22 cellular contexts compared by ENCODE assay signal in the genomic region with DNA sequence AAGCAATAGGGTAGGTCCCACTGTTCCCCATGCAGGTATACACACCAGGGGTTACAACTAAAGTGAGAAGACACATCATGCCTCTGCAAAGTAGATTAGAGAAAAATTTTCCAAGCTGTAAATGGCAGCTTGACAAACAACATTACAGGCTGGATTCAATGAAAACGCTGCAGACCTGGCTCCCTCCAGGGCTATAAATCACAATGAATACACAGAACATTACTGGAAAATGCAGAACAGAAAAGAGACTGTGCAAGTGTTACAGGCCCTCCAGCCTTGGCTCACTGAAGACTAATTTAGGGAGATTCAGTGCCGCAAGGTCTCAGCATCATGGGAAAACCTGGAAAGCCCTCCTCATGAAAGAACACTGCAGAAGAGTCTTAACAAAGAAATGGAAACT.
DNase-seq lines count a peak whose midpoint lies in the region; TF ChIP-seq lines count a peak whose summit lies in the region.
"Had no signal": no experiment of that assay in that cellular context is flagged by ENCODE, and none has a peak within 500 bp of the region (broad histone marks: within the 10 kb centered on the region; RNA-seq: fewer than 3 reads in every experiment).

No MANE protein-coding gene starts in this region.

- no peaks in the 10 kb centered on the region for H3K4me1 Mint-ChIP-seq in Caco-2 (ENCODE audit: low read depth, unreplicated experiment)
- H3K4me1 Mint-ChIP-seq: CD14-positive monocyte, H9 had no signal

- H3K4me3 ChIP-seq in hepatocyte, result no peak overlapping the region
- H3K4me3 ChIP-seq in Caco-2 (ENCODE audit: low read depth, low read length), result no peak overlapping the region
- H3K4me3 ChIP-seq in BE2C (ENCODE audit: low read depth, low read length), result no peak overlapping the region
- H3K4me3 ChIP-seq: GM12878, GM23248 had no signal

- H3K27me3 Mint-ChIP-seq in Caco-2 (ENCODE audit: insufficient read depth, unreplicated experiment), result peaks cover 13% of the 10 kb centered on the region

- no peak overlapping the region for H3K27ac Mint-ChIP-seq in Caco-2 (ENCODE audit: unreplicated experiment)
- H3K27ac Mint-ChIP-seq: CD14-positive monocyte had no signal

- intact Hi-C loops in Caco-2 (cut with micrococcal nuclease; ENCODE audit: unreplicated experiment), result no loop called here

- no peak overlapping the region for H3K4me2 ChIP-seq in hepatocyte

- peak; percentile 10 for DNase-seq in NCI-H748 (lab: John Stamatoyannopoulos, UW; ENCODE audit: unreplicated experiment)
- DNase-seq in NCI-H748 treated with DMSO at 0.1 percent for 48 hours (lab: John Stamatoyannopoulos, UW), result no peak
- DNase-seq in NCI-H446 treated with DMSO at 0.1 percent for 48 hours (lab: John Stamatoyannopoulos, UW), result peak; percentile 19
- peak; percentile 10 for DNase-seq in hepatocyte (ENCODE audit: low spot score)
- DNase-seq in Caco-2, result no peak
- DNase-seq in BE2C, result no peak
- no peak for DNase-seq in HUDEP-2 (lab: John Stamatoyannopoulos, UW; ENCODE audit: unreplicated experiment in 76 of 76)
- DNase-seq: DND-41; GM23248; H9; KBM-7; MM.1S; NCI-H1105; NCI-H1694 treated with DMSO at 0.1 percent for 48 hours; NCI-H2171; NCI-H345; NCI-H524 treated with DMSO at 0.1 percent for 48 hours; NK-92 treated with Interleukin-12 subunit alpha and Interleukin-12 subunit beta, amount 100 ng/mL, for 24 hours; T-helper 9 cell had no signal

- WGBS in hepatocyte (ENCODE audit: low lambda C conversion rate, missing lambda C conversion rate), result 49% methylated on average over 2 of the region's 2 CpGs

- H3K9me3 ChIP-seq in hepatocyte (ENCODE audit: low read depth) (no peaks in the 10 kb centered on the region), Caco-2 (no peaks in the 10 kb centered on the region), BE2C (no peaks in the 10 kb centered on the region)

- H4K20me1 ChIP-seq in hepatocyte (ENCODE audit: insufficient read depth, poor library complexity, severe bottlenecking), result no peaks in the 10 kb centered on the region

- CTCF ChIA-PET in Caco-2 (lab: Charles Lee), result no interaction called here

- TF ChIP-seq CTCF in hepatocyte (IDR thresholded peaks at IDR 0.05; ENCODE audit: poor library complexity), result no peak
- TF ChIP-seq CTCF in Caco-2 (IDR thresholded peaks at IDR 0.05; ENCODE audit: insufficient read depth in 1 of 2, low read depth in 1 of 2, low read length in 1 of 2, severe bottlenecking in 1 of 2, unreplicated experiment in 1 of 2), result no peak
- TF ChIP-seq CTCF in BE2C (IDR thresholded peaks at IDR 0.05; ENCODE audit: low read depth, low read length), result no peak

- H2AFZ ChIP-seq in hepatocyte, result no peak overlapping the region
- H2AFZ ChIP-seq: GM23248 had no signal

- H3K27me3 ChIP-seq in hepatocyte, result no peaks in the 10 kb centered on the region
- no peaks in the 10 kb centered on the region for H3K27me3 ChIP-seq in Caco-2 (replicated peaks; ENCODE audit: control insufficient read depth, insufficient read depth, low read length)
- H3K27me3 ChIP-seq in BE2C, result no peaks in the 10 kb centered on the region

- no peaks in the 10 kb centered on the region for H3K9me2 ChIP-seq in hepatocyte (replicated peaks; ENCODE audit: insufficient read depth)

- no peaks in the 10 kb centered on the region for H3K79me2 ChIP-seq in hepatocyte

- no peaks in the 10 kb centered on the region for H3K9me3 Mint-ChIP-seq in Caco-2 (ENCODE audit: unreplicated experiment)
- H3K9me3 Mint-ChIP-seq: CD14-positive monocyte, H9 had no signal

- POLR2A ChIA-PET in Caco-2 (lab: Charles Lee), result no interaction called here

- H3K36me3 ChIP-seq in hepatocyte (replicated peaks; ENCODE audit: insufficient read depth, low read depth), result no peaks in the 10 kb centered on the region
- H3K36me3 ChIP-seq in Caco-2 (ENCODE audit: control insufficient read depth, insufficient read depth, low read length), result no peaks in the 10 kb centered on the region
- H3K36me3 ChIP-seq in BE2C, result no peaks in the 10 kb centered on the region

- BruUV-seq in Caco-2 (replicated peaks; lab: Mats Ljungman, UMichigan), result no TSS peak

- H3K4me1 ChIP-seq in hepatocyte (ENCODE audit: insufficient read depth), result peaks cover 6% of the 10 kb centered on the region
- no peaks in the 10 kb centered on the region for H3K4me1 ChIP-seq in Caco-2
- H3K4me1 ChIP-seq in BE2C, result no peaks in the 10 kb centered on the region

- no peak overlapping the region for H3K27ac ChIP-seq in hepatocyte
- H3K27ac ChIP-seq: GM23248, RWPE1 had no signal

- H3K4me3 Mint-ChIP-seq in Caco-2 (ENCODE audit: unreplicated experiment), result no peak overlapping the region
- H3K4me3 Mint-ChIP-seq: CD14-positive monocyte, H9 had no signal

- no peaks in the 10 kb centered on the region for H3K36me3 Mint-ChIP-seq in Caco-2 (ENCODE audit: insufficient read depth, unreplicated experiment)
- H3K36me3 Mint-ChIP-seq: CD14-positive monocyte had no signal

Comparison
In these comparisons a context has a peak if more than half of its experiments do, and no peak if none do; other contexts are left out.
1. DNase-seq: peak in NCI-H748 (single experiment), NCI-H446 treated with DMSO at 0.1 percent for 48 hours (single experiment) and hepatocyte (single experiment); none in NCI-H748 treated with DMSO at 0.1 percent for 48 hours (single experiment), Caco-2 (0 of 2), BE2C (single experiment) and HUDEP-2 (0 of 76).